Comparison of ENCODE assay signal across 8 cellular contexts in the genomic region with DNA sequence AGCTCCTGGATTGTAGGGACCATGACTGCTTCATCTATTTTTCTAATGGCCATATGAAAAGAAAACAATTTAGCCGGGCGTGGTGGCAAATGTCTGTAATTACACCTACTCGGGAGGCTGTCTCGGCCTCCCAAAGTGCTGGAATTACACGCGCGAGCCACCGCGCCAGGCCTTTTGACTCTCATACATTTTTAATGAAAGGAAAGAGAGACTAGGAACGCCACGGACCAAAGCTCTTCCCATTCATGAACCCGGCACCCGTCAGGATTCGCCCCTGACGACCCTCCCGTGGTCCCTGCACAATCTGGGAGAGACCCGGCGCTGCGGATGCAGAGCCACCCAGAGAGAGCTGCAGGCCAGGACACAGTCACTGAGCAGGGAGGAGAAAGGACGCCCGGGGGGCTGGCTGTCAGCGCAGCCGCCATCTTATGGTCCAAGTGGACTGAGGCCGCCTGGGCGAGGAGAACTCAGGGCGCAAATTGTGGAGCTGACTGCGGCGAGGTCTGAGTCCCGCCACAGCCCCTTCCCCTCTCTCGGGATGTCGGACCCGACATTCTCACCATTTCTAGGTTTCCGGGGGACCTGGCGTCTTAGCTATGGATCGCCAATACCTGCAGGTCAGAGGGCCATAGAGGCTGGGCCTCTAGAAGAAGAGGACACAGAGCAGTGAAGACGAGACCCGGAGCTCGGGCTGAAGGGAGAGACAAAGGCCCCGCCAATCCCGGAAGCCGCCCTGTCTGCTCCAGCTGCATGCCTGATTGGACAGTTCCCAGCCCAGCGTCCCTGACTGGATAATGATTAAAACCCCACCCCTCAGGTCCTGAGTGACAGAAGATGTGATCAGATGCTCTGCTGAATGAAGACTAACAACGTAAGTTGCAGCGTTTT. TPM values are rescaled to one million over a fixed set of nuclear protein-coding genes. Genes with fewer than 3 reads are reported as not detected.
A peak's percentile ranks its signal among the peaks of the same experiment; 100 is the strongest.
DNase-seq lines count a peak whose midpoint lies in the region; ATAC-seq and TF ChIP-seq lines count a peak whose summit lies in the region.

A gene (minus strand): TSS at position 705 of the 888 bp plus-strand sequence. CDS start 142 bp downstream, at position 563.

- peak; percentile 70 to 74 for DNase-seq in NCI-H187 (lab: John Stamatoyannopoulos, UW)
- DNase-seq in chondrocyte (ENCODE audit: low spot score), result peak; percentile 95
- DNase-seq in kidney glomerular epithelial cell (lab: John Stamatoyannopoulos, UW), result peak; percentile 83
- peak; percentile 56 to 77 (median 66) for DNase-seq in stimulated activated CD4-positive, alpha-beta T cell treated with anti-CD3 and anti-CD28 coated beads, Interleukin-1b, Interleukin-23, amount 100 ng/mL, for 24 hours (ENCODE audit: low read depth in 4 of 4, low spot score in 1 of 4)
- no peak for DNase-seq in GOT3 (lab: John Stamatoyannopoulos, UW)

- H3K27ac Mint-ChIP-seq in chondrocyte (ENCODE audit: unreplicated experiment), result peak within 1 kb of the TSS; percentile 97

- H3K36me3 Mint-ChIP-seq in chondrocyte (ENCODE audit: low read depth), result peaks cover 11% of the 10 kb centered on the region

- H3K4me3 Mint-ChIP-seq in chondrocyte (ENCODE audit: unreplicated experiment), result peak within 1 kb of the TSS; percentile 97

- peak; percentile 83 for ATAC-seq in HG02642 (IDR thresholded peaks at IDR 0.05; ENCODE audit: poor library complexity, unreplicated experiment)
- peak; percentile 93 to 95 for ATAC-seq in activated CD4-positive, CD25-positive, alpha-beta regulatory T cell treated with anti-CD3 and anti-CD28 coated beads, Interleukin-2, amount 50 U/mL, for 24 hours

- H3K4me1 Mint-ChIP-seq in chondrocyte (ENCODE audit: low read depth), result peaks cover 15% of the 10 kb centered on the region

- TF ChIP-seq CTCF in GM12873 (IDR thresholded peaks at IDR 0.05; ENCODE audit: insufficient read depth, low read depth, low read length, missing control alignments) (peak; percentile 29), chondrocyte (IDR thresholded peaks at IDR 0.05) (peak; percentile 57)

- no peaks in the 10 kb centered on the region for H3K27me3 Mint-ChIP-seq in chondrocyte (ENCODE audit: low read depth)

- peaks cover 8% of the 10 kb centered on the region for H3K9me3 Mint-ChIP-seq in chondrocyte (ENCODE audit: low read depth)

RNA-seq across cellular contexts. Expression of the gene that starts here (rescaled TPM):
- 1.1 to 2.5 TPM (median 1.4 TPM) in 3 replicates for total RNA-seq in chondrocyte
